In genomic region chr1:11059990-11060948, GRCh38 we compare ENCODE assay signal across 8 cellular contexts. TPM values are rescaled to one million over a fixed set of nuclear protein-coding genes. Genes with fewer than 3 reads are reported as not detected.
DNase-seq lines count a peak whose midpoint lies in the region; ATAC-seq and TF ChIP-seq lines count a peak whose summit lies in the region.

Gene SRM, minus strand, starts transcription at chr1:11060018. Its CDS starts 75 bp downstream, at chr1:11059943.

- intact Hi-C loops in aorta (cut with DNase I), result loop anchor here in 1 of 2 donors (1.0 kb wide), 1 partner anchor 23 kb away; no protein-coding TSS in a partner anchor

- no peaks in the 10 kb centered on the region for H3K27me3 ChIP-seq in aorta (ENCODE audit: control insufficient read depth in 1 of 2, insufficient read depth in 2 of 2, low read length in 1 of 2)

- H3K27ac ChIP-seq in aorta (ENCODE audit: low read depth in 1 of 2, low read length in 2 of 2), result peak within 1 kb of the TSS in 1 of 2 donors; percentile 46

- TF ChIP-seq POLR2A in GM18505 (IDR thresholded peaks at IDR 0.05; ENCODE audit: borderline replicate concordance, extremely low read depth, insufficient read depth, insufficient read length), result peak; percentile 82

- peaks cover 2 to 6% of the 10 kb centered on the region in 2 donors for H3K36me3 ChIP-seq in aorta (ENCODE audit: control insufficient read depth in 1 of 2, insufficient read depth in 2 of 2, low read length in 1 of 2)

- no peaks in the 10 kb centered on the region for H3K9me3 ChIP-seq in aorta (ENCODE audit: control insufficient read depth, low read length)

- peak within 1 kb of the TSS; percentile 84 for H3K4me3 ChIP-seq in astrocyte of the cerebellum (ENCODE audit: low read depth, low read length)
- H3K4me3 ChIP-seq in aorta (ENCODE audit: low read length in 2 of 2), result peak within 1 kb of the TSS; percentile 73

- DNase-seq in NCI-H1930 (lab: John Stamatoyannopoulos, UW), result peak; percentile 77 to 89
- peak; percentile 86 for DNase-seq in T-helper 9 cell
- peak; percentile 65 for DNase-seq in astrocyte of the cerebellum (ENCODE audit: low read depth)
- DNase-seq in hepatic stellate cell (ENCODE audit: low spot score), result peak; percentile 99
- peak; percentile 68 for DNase-seq in renal cortical epithelial cell (ENCODE audit: low read depth)
- peak; percentile 93 to 96 for DNase-seq in aorta

- no peaks in the 10 kb centered on the region for H3K4me1 ChIP-seq in aorta (ENCODE audit: control insufficient read depth in 1 of 2, insufficient read depth in 2 of 2, low read length in 2 of 2)

- ATAC-seq in GM18505 (IDR thresholded peaks at IDR 0.05; ENCODE audit: unreplicated experiment), result peak; percentile 87
- ATAC-seq in HG02970 (IDR thresholded peaks at IDR 0.05; ENCODE audit: low FRiP score, unreplicated experiment), result peak; percentile 85
- peak; percentile 98 for ATAC-seq in aorta (ENCODE audit: low FRiP score)

- 1% methylated on average over 38 to 81 of the region's 81 CpGs for WGBS in aorta, 2 donors

- in situ Hi-C loops in astrocyte of the cerebellum (cut with HindIII; ENCODE audit: low sequenced_read_pairs), result loop anchor here (5.0 kb wide), 1 partner anchor 157 kb away; no protein-coding TSS in a partner anchor

- TF ChIP-seq CTCF in astrocyte of the cerebellum (IDR thresholded peaks at IDR 0.05; ENCODE audit: low read depth, low read length, missing control alignments), result no peak

RNA-seq across cellular contexts. Expression of gene SRM, which starts in this region (rescaled TPM):
- total RNA-seq in renal cortical epithelial cell (4.5 and 26.5 TPM in 2 replicates), aorta (10 to 100 TPM; 48.9 to 71.2 TPM)
- 10 to 100 TPM; 67.5 to 88.7 TPM for polyA plus RNA-seq in aorta
